In genomic region chr2:129819855-129820254, GRCh38 we compare ENCODE assay signal across 21 cellular contexts.
DNase-seq lines count a peak whose midpoint lies in the region; ATAC-seq, FAIRE-seq and TF ChIP-seq lines count a peak whose summit lies in the region.
"Had no signal": no experiment of that assay in that cellular context is flagged by ENCODE, and none has a peak within 500 bp of the region (broad histone marks: within the 10 kb centered on the region; RNA-seq: fewer than 3 reads in every experiment).

No MANE protein-coding gene starts in this region.

- no peak overlapping the region for H2BK20ac ChIP-seq in H9 (ENCODE audit: low read depth, low read length, poor library complexity, severe bottlenecking)

- H3K18ac ChIP-seq in H9 (ENCODE audit: insufficient read length, low read depth, low read length): no peak overlapping the region

- H4K20me1 ChIP-seq in H9 (ENCODE audit: control insufficient read depth, insufficient read depth, insufficient read length) (no peaks in the 10 kb centered on the region), HepG2 (ENCODE audit: insufficient read depth, low read length) (no peaks in the 10 kb centered on the region)
- H4K20me1 ChIP-seq: BLaER1 had no signal

- no peak overlapping the region for H4K91ac ChIP-seq in H9 (ENCODE audit: insufficient read length, low read depth, low read length)

- H4K5ac ChIP-seq in H9 (ENCODE audit: insufficient read length, low read depth, low read length): no peak overlapping the region

- H3K79me2 ChIP-seq in H9 (ENCODE audit: insufficient read depth, low read length) (no peaks in the 10 kb centered on the region), HepG2 (ENCODE audit: insufficient read depth, low read length) (no peaks in the 10 kb centered on the region)

- no CpG with 5 or more reads among the region's 7 CpGs for WGBS in H9 (ENCODE audit: extremely low coverage, insufficient read length, low lambda C conversion rate)
- WGBS in HepG2 (ENCODE audit: low lambda C conversion rate): 1% methylated on average over 7 of the region's 7 CpGs
- WGBS in testis, 2 donors: 78 to 79% methylated on average over 4 to 7 of the region's 7 CpGs
- WGBS in aorta, 2 donors: 90 to 93% methylated on average over 7 of the region's 7 CpGs

- H3K27ac ChIP-seq in H9 (ENCODE audit: insufficient read length, low read depth, low read length) (no peak overlapping the region), HepG2 (ENCODE audit: extremely low read length, insufficient read depth, low read length) (no peak overlapping the region), testis (peak overlapping the region; percentile 60 to 68), aorta (ENCODE audit: low read depth in 1 of 2, low read length in 2 of 2) (no peak overlapping the region)
- H3K27ac ChIP-seq: BLaER1, C4-2B, GM23248 had no signal

- CTCF ChIA-PET in HepG2 (lab: Yijun Ruan, JAX; ENCODE audit: low intra/inter-chr PET ratio, low total read pairs): no interaction called here

- H3K36me3 ChIP-seq in HepG2 (replicated peaks in 1 of 2; ENCODE audit: control insufficient read depth in 1 of 2, insufficient read depth in 2 of 2, low read length in 2 of 2) (no peaks in the 10 kb centered on the region), testis (ENCODE audit: low read depth, missing control alignments) (no peaks in the 10 kb centered on the region), aorta (ENCODE audit: control insufficient read depth in 1 of 2, insufficient read depth in 2 of 2, low read length in 1 of 2) (no peaks in the 10 kb centered on the region)
- H3K36me3 ChIP-seq: BLaER1 had no signal

- H2BK15ac ChIP-seq in H9 (ENCODE audit: low read depth, low read length): no peak overlapping the region

- H3K23ac ChIP-seq in H9 (ENCODE audit: insufficient read length, low read depth, low read length): no peak overlapping the region

- no peak overlapping the region for H3K27ac Mint-ChIP-seq in H9
- H3K27ac Mint-ChIP-seq: CD4-positive, CD25-positive, alpha-beta regulatory T cell; CD8-positive, alpha-beta T cell had no signal

- no peak overlapping the region for H2BK120ac ChIP-seq in H9 (ENCODE audit: low read depth, low read length, poor library complexity, severe bottlenecking)

- H3K27me3 Mint-ChIP-seq in H9 (ENCODE audit: low read depth): peaks cover 2% of the 10 kb centered on the region
- H3K27me3 Mint-ChIP-seq: CD4-positive, CD25-positive, alpha-beta regulatory T cell had no signal

- DNase-seq in H9 (no peak), HepG2 (ENCODE audit: low spot score) (no peak), testis (no peak), aorta (no peak), mesenteric fat pad (ENCODE audit: low spot score) (no peak), cerebellar cortex (ENCODE audit: low spot score) (no peak), activated T-cell treated with anti-CD3 and anti-CD28 coated beads for 4 hours (no peak)
- DNase-seq: Caco-2; CD4-positive, CD25-positive, alpha-beta regulatory T cell; CD8-positive, alpha-beta T cell; DMS153; DND-41; GM23248; H7 had no signal

- peaks cover 10 to 18% of the 10 kb centered on the region in 2 experiments for H3K9me3 Mint-ChIP-seq in H9

- no peak overlapping the region for H2BK5ac ChIP-seq in H9 (ENCODE audit: insufficient read length, low read length)

- POLR2A ChIA-PET in HepG2 (lab: Yijun Ruan, JAX): no interaction called here

- in situ Hi-C loops in HepG2 (cut with HindIII; ENCODE audit: extremely low pct_ligation_motif_present, low pct_unique_long_range_greater_than_20kb): no loop called here

- intact Hi-C loops in HepG2 (cut with micrococcal nuclease; ENCODE audit: unreplicated experiment): no loop called here
- intact Hi-C loops in testis (cut with DNase I; ENCODE audit: low total_unique reads): no loop called here
- intact Hi-C loops in aorta (cut with DNase I): no loop called here

- no peak overlapping the region for H4K8ac ChIP-seq in H9 (replicated peaks; ENCODE audit: insufficient read length, low read depth, low read length)

- H3K4me3 Mint-ChIP-seq in H9: no peak overlapping the region
- H3K4me3 Mint-ChIP-seq: CD4-positive, CD25-positive, alpha-beta regulatory T cell; CD8-positive, alpha-beta T cell had no signal

- H2AFZ ChIP-seq in H9 (ENCODE audit: low read length) (no peak overlapping the region), HepG2 (ENCODE audit: low read length) (no peak overlapping the region)
- H2AFZ ChIP-seq: GM23248 had no signal

- TF ChIP-seq POLR2A in HepG2 (IDR thresholded peaks at IDR 0.05; ENCODE audit: insufficient read depth in 1 of 2, low read depth in 2 of 2, low read length in 2 of 2): no peak
- TF ChIP-seq POLR2A in testis (IDR thresholded peaks at IDR 0.05): no peak

- H2AK5ac ChIP-seq in H9 (ENCODE audit: insufficient read length, low read length): no peak overlapping the region

- H3K23me2 ChIP-seq in H9 (ENCODE audit: insufficient read length, low read depth, low read length, poor library complexity, severe bottlenecking): no peaks in the 10 kb centered on the region

- no peak for ATAC-seq in HepG2
- peak; percentile 19 for ATAC-seq in aorta (ENCODE audit: low FRiP score)
- ATAC-seq: CD8-positive, alpha-beta T cell; GM12878; HCT116 had no signal

- FAIRE-seq in HepG2 (lab: Jason Lieb, UNC): no peak
- FAIRE-seq: G401.6, GM12878, GM19239, H1 had no signal

- TF ChIP-seq CTCF in H9 (conservative IDR thresholded peaks at IDR 0.05) (no peak), HepG2 (CRISPR knock-in tag; IDR thresholded peaks at IDR 0.05) (no peak), testis (IDR thresholded peaks at IDR 0.05) (no peak)

- H3K9me3 ChIP-seq in H9 (ENCODE audit: control insufficient read depth, low read depth, low read length) (peaks cover 6% of the 10 kb centered on the region), HepG2 (ENCODE audit: low read length) (peaks cover 8% of the 10 kb centered on the region; the same call in 1 of the 2 replicates), testis (no peaks in the 10 kb centered on the region), aorta (ENCODE audit: control insufficient read depth, low read length) (peaks cover 2% of the 10 kb centered on the region)

- H3K4me3 ChIP-seq in HepG2 (replicated peaks in 1 of 3; ENCODE audit: insufficient read depth in 1 of 3, low read depth in 2 of 3, low read length in 3 of 3) (no peak overlapping the region), testis (no peak overlapping the region), aorta (ENCODE audit: low read length in 2 of 2) (no peak overlapping the region)
- H3K4me3 ChIP-seq: BLaER1, GM12878, GM23248 had no signal

- peaks cover 11 to 15% (median 12%) of the 10 kb centered on the region in 3 experiments for H3K36me3 Mint-ChIP-seq in H9 (ENCODE audit: insufficient read depth in 1 of 3, low read depth in 3 of 3)
- H3K36me3 Mint-ChIP-seq: CD4-positive, CD25-positive, alpha-beta regulatory T cell; CD8-positive, alpha-beta T cell had no signal

- no peaks in the 10 kb centered on the region for H3K79me1 ChIP-seq in H9 (ENCODE audit: insufficient read depth, low read depth, low read length, poor library complexity, severe bottlenecking)

- TF ChIP-seq EP300 in HepG2 (IDR thresholded peaks at IDR 0.05; ENCODE audit: low read depth in 2 of 2, low read length in 2 of 2): no peak
- no peak for TF ChIP-seq EP300 in HepG2 (CRISPR knock-in tag; IDR thresholded peaks at IDR 0.05; ENCODE audit: borderline replicate concordance)

- H2BK12ac ChIP-seq in H9 (ENCODE audit: insufficient read length, low read depth, low read length): no peak overlapping the region

- peaks cover 9 to 12% of the 10 kb centered on the region in 2 experiments for H3K4me1 Mint-ChIP-seq in H9
- H3K4me1 Mint-ChIP-seq: CD4-positive, CD25-positive, alpha-beta regulatory T cell had no signal

- H3K27me3 ChIP-seq in H9 (ENCODE audit: insufficient read depth, low read length): no peaks in the 10 kb centered on the region
- H3K27me3 ChIP-seq in HepG2 (ENCODE audit: control insufficient read depth in 1 of 2, insufficient read depth in 2 of 2, low read length in 2 of 2): peaks cover 0 to 30% of the 10 kb centered on the region in 2 experiments; a peak in 3 of 5 replicates
- H3K27me3 ChIP-seq in testis: no peaks in the 10 kb centered on the region
- H3K27me3 ChIP-seq in aorta (ENCODE audit: control insufficient read depth in 1 of 2, insufficient read depth in 2 of 2, low read length in 1 of 2): no peaks in the 10 kb centered on the region
- H3K27me3 ChIP-seq: BLaER1 had no signal

- H3K4ac ChIP-seq in H9 (ENCODE audit: low read depth, low read length): no peak overlapping the region

- H3K9ac ChIP-seq in H9 (ENCODE audit: extremely low read depth, insufficient read length, low read length) (no peak overlapping the region), HepG2 (ENCODE audit: insufficient read depth, low read depth, low read length) (no peak overlapping the region)
- H3K9ac ChIP-seq: BLaER1, GM23248 had no signal

- no peak overlapping the region for H3K4me2 ChIP-seq in H9 (ENCODE audit: insufficient read depth, insufficient read length, low read length)
- H3K4me2 ChIP-seq in HepG2 (ENCODE audit: low read depth, low read length): no peak overlapping the region
- H3K4me2 ChIP-seq: BLaER1 had no signal

- TF ChIP-seq RAD21 in HepG2 (CRISPR knock-in tag; IDR thresholded peaks at IDR 0.05): no peak

- peak overlapping the region; percentile 20; the same call in 1 of the 2 replicates for H3K14ac ChIP-seq in H9 (ENCODE audit: insufficient read depth, low read length)

- no TSS peak for BruUV-seq in HepG2 (replicated peaks; lab: Mats Ljungman, UMichigan)

- H3K4me1 ChIP-seq in H9 (ENCODE audit: insufficient read depth, low read length) (no peaks in the 10 kb centered on the region), HepG2 (ENCODE audit: insufficient read depth, low read length) (no peaks in the 10 kb centered on the region), testis (peaks cover 17% of the 10 kb centered on the region), aorta (ENCODE audit: control insufficient read depth in 1 of 2, insufficient read depth in 2 of 2, low read length in 2 of 2) (no peaks in the 10 kb centered on the region)
- H3K4me1 ChIP-seq: BLaER1, Caco-2 had no signal

- H3K56ac ChIP-seq in H9 (ENCODE audit: insufficient read length, low read depth, low read length): no peak overlapping the region

- no peak overlapping the region for H3T11ph ChIP-seq in H9 (ENCODE audit: low read length)

TF ChIP-seq in HepG2, 621 proteins besides CTCF, POLR2A, EP300 and RAD21:
- no peak for TF ChIP-seq SIN3A (IDR thresholded peaks at IDR 0.05; ENCODE audit: borderline replicate concordance, low read depth, low read length)
- 0 out of 2 replicates have a peak, but pooled peaks have one; percentile 13 for TF ChIP-seq ZNF263 (CRISPR knock-in tag; IDR thresholded peaks at IDR 0.05)

Comparison
In these comparisons a context has a peak if more than half of its experiments do, and no peak if none do; other contexts are left out.
1. H3K27ac ChIP-seq: peak in testis (2 of 2); none in H9 (single experiment), HepG2 (single experiment) and aorta (0 of 2).